8 cellular contexts compared by ENCODE assay signal in genomic region chr5:132420706-132421272, GRCh38. TPM values are rescaled to one million over a fixed set of nuclear protein-coding genes. Genes with fewer than 3 reads are reported as not detected.
DNase-seq lines count a peak whose midpoint lies in the region; ATAC-seq, FAIRE-seq and TF ChIP-seq lines count a peak whose summit lies in the region.

No MANE protein-coding gene starts in this region.

- H3K4me3 ChIP-seq in ACC112 (ENCODE audit: low read depth, low read length), result no peak overlapping the region
- H3K4me3 ChIP-seq in HL-60 (replicated peaks; ENCODE audit: insufficient read depth, low read length), result no peak overlapping the region
- H3K4me3 ChIP-seq in breast epithelium, result peak overlapping the region in 1 of 3 donors; percentile 2
- H3K4me3 ChIP-seq in psoas muscle, result no peak overlapping the region

- WGBS in psoas muscle, 3 donors, result 44 to 47% (median 44%) methylated on average over 7 of the region's 7 CpGs

- FAIRE-seq in urothelium cell line (lab: Jason Lieb, UNC), result no peak

- H3K9me3 ChIP-seq in breast epithelium, result no peaks in the 10 kb centered on the region
- H3K9me3 ChIP-seq in psoas muscle, result no peaks in the 10 kb centered on the region

- H3K27me3 ChIP-seq in ACC112 (ENCODE audit: insufficient read depth, low read length), result no peaks in the 10 kb centered on the region
- H3K27me3 ChIP-seq in HL-60 (ENCODE audit: insufficient read depth, poor library complexity, severe bottlenecking), result no peaks in the 10 kb centered on the region
- no peaks in the 10 kb centered on the region for H3K27me3 ChIP-seq in breast epithelium
- H3K27me3 ChIP-seq in psoas muscle (ENCODE audit: insufficient read depth in 3 of 3, low read length in 2 of 3), result no peaks in the 10 kb centered on the region

- peak in 1 of 4 donors; percentile 23 for ATAC-seq in psoas muscle

- TF ChIP-seq POLR2A in GM19193 (IDR thresholded peaks at IDR 0.05; ENCODE audit: extremely low read depth, insufficient read depth, insufficient read length) (peak; percentile 37), breast epithelium (IDR thresholded peaks at IDR 0.05) (no peak)

- H3K27ac ChIP-seq in ACC112 (ENCODE audit: low read depth, low read length) (peak overlapping the region; percentile 30; the same call in 1 of the 2 replicates), HL-60 (replicated peaks) (peak overlapping the region; percentile 58), breast epithelium (peak overlapping the region; percentile 56 to 79), psoas muscle (peak overlapping the region; percentile 66)

- H3K4me1 ChIP-seq in ACC112 (ENCODE audit: control insufficient read depth, insufficient read depth, low read length, unreplicated experiment) (peaks cover 82% of the 10 kb centered on the region), breast epithelium (peaks cover 10 to 13% of the 10 kb centered on the region in 2 donors), psoas muscle (peaks cover 93% of the 10 kb centered on the region)

- intact Hi-C loops in breast epithelium (cut with DNase I; ENCODE audit: low total_unique reads), result no loop called here
- intact Hi-C loops in psoas muscle (cut with DNase I), result loop anchor here in 1 of 2 donors (2.0 kb wide), 1 partner anchor 68 kb away; no protein-coding TSS in a partner anchor

- H3K36me3 ChIP-seq in ACC112 (ENCODE audit: insufficient read depth, low read length), result no peaks in the 10 kb centered on the region
- H3K36me3 ChIP-seq in breast epithelium, result no peaks in the 10 kb centered on the region
- H3K36me3 ChIP-seq in psoas muscle (ENCODE audit: insufficient read depth in 1 of 2, low read depth in 1 of 2), result peaks cover 0 to 12% of the 10 kb centered on the region in 2 donors

- no peak overlapping the region for H2AFZ ChIP-seq in ACC112 (ENCODE audit: low read length, unreplicated experiment)

- peaks cover 42% of the 10 kb centered on the region for H3K79me2 ChIP-seq in ACC112 (ENCODE audit: control insufficient read depth, insufficient read depth, low read length, unreplicated experiment)

- TF ChIP-seq CTCF in HL-60 (IDR thresholded peaks at IDR 0.05; ENCODE audit: insufficient read depth, low read length) (no peak), breast epithelium (IDR thresholded peaks at IDR 0.05) (no peak), psoas muscle (IDR thresholded peaks at IDR 0.05) (no peak)

- no peak for DNase-seq in HL-60 (ENCODE audit: low read depth in 1 of 2, low spot score in 1 of 2)
- no peak for DNase-seq in breast epithelium (ENCODE audit: low spot score in 2 of 2)
- DNase-seq in psoas muscle, result no peak
- DNase-seq in GOT3 (lab: John Stamatoyannopoulos, UW), result no peak
- DNase-seq in NCI-H2107 treated with DMSO at 0.1 percent for 48 hours (lab: John Stamatoyannopoulos, UW; ENCODE audit: unreplicated experiment), result no peak
- no peak for DNase-seq in urothelium cell line (ENCODE audit: low spot score)

RNA-seq across cellular contexts. Expression of gene SLC22A5, which starts 51.3 kb away (rescaled TPM):
- total RNA-seq in breast epithelium (10 to 100 TPM in 2 of 3 donors, 1 to 10 TPM in 1; 6.6 to 31.5 (median 23.3) TPM), psoas muscle (100 to 1,000 TPM in 1 of 4 donors, 10 to 100 TPM in 3; 26.6 to 145 (median 74.7) TPM)
- polyA plus RNA-seq in psoas muscle, result 10 to 100 TPM; 37.7 to 93.7 (median 60.6) TPM
